In genomic region chr1:35777109-35777508, GRCh38 we compare ENCODE assay signal across 1 cellular context.
TF ChIP-seq lines count a peak whose summit lies in the region.

No MANE protein-coding gene starts in this region.

TF ChIP-seq in GM12878, 131 proteins besides CTCF, POLR2A, EP300 and RAD21:
- TF ChIP-seq PAX5 (IDR thresholded peaks at IDR 0.05; ENCODE audit: borderline replicate concordance, low read depth, low read length) (no peak), SMARCA5 (IDR thresholded peaks at IDR 0.05) (no peak), ZNF24 (IDR thresholded peaks at IDR 0.05) (no peak), ZNF274 (IDR thresholded peaks at IDR 0.05; ENCODE audit: insufficient read depth, insufficient read length) (no peak), HSF1 (IDR thresholded peaks at IDR 0.05; ENCODE audit: low read depth, low read length) (no peak), TCF12 (IDR thresholded peaks at IDR 0.05; ENCODE audit: low read depth, low read length) (no peak), NR2C1 (IDR thresholded peaks at IDR 0.05) (no peak), TAF1 (IDR thresholded peaks at IDR 0.05; ENCODE audit: borderline replicate concordance, low read depth, low read length) (no peak), MEF2B (IDR thresholded peaks at IDR 0.05; ENCODE audit: partially characterized antibody, poor library complexity, severe bottlenecking) (no peak), KAT2A (conservative IDR thresholded peaks at IDR 0.05; ENCODE audit: control insufficient read depth, low read depth, low read length) (no peak), NRF1 (conservative IDR thresholded peaks at IDR 0.05; ENCODE audit: low read depth, low read length) (no peak), NFXL1 (IDR thresholded peaks at IDR 0.05; ENCODE audit: borderline replicate concordance) (no peak), MTA2 (IDR thresholded peaks at IDR 0.05; ENCODE audit: low read depth) (no peak), BRCA1 (IDR thresholded peaks at IDR 0.05; ENCODE audit: low read depth, low read length) (no peak), MAX (IDR thresholded peaks at IDR 0.05; ENCODE audit: low read depth, low read length) (no peak), BHLHE40 (IDR thresholded peaks at IDR 0.05; ENCODE audit: borderline replicate concordance in 1 of 2, low read depth in 2 of 2, low read length in 1 of 2) (no peak)
